1 cellular context compared by ENCODE assay signal in genomic region chr9:129598089-129598596, GRCh38.
TF ChIP-seq lines count a peak whose summit lies in the region.

No MANE protein-coding gene starts in this region.

TF ChIP-seq in HCT116, 20 proteins besides CTCF, POLR2A, EP300 and RAD21 (continued from another document):
- TF ChIP-seq JUND (IDR thresholded peaks at IDR 0.05) (no peak), ZFX (IDR thresholded peaks at IDR 0.05) (no peak), SP1 (IDR thresholded peaks at IDR 0.05; ENCODE audit: low read depth) (no peak), EGR1 (IDR thresholded peaks at IDR 0.05; ENCODE audit: low read depth) (no peak), CBX3 (IDR thresholded peaks at IDR 0.05; ENCODE audit: low read depth) (no peak), REST (IDR thresholded peaks at IDR 0.05; ENCODE audit: low read depth) (no peak)
